In genomic region chr3:136811701-136812100, GRCh38 we compare ENCODE assay signal across 37 cellular contexts.
"Had no signal": no experiment of that assay in that cellular context is flagged by ENCODE, and none has a peak within 500 bp of the region (broad histone marks: within the 10 kb centered on the region; RNA-seq: fewer than 3 reads in every experiment).

No MANE protein-coding gene starts in this region.

- H3K27me3 ChIP-seq: adrenal gland, body of pancreas, brain microvascular endothelial cell, breast epithelium had no signal

- H3K36me3 ChIP-seq: adrenal gland, brain microvascular endothelial cell, breast epithelium had no signal

- H3K9me3 ChIP-seq: adrenal gland, body of pancreas had no signal

- H3K4me3 Mint-ChIP-seq: activated B cell treated with CpG ODN at 0.5 μM for 24 hours; activated CD4-positive, alpha-beta memory T cell treated with anti-CD3 and anti-CD28 coated beads for 36 hours; activated CD4-positive, alpha-beta T cell treated with anti-CD3 and anti-CD28 coated beads, Interleukin-2, amount 10 ng/mL, durations not matched to agents 24 days and 14 days; activated CD8-positive, alpha-beta T cell treated with anti-CD3 and anti-CD28 coated beads for 36 hours; activated naive CD4-positive, alpha-beta T cell treated with anti-CD3 and anti-CD28 coated beads for 36 hours; activated naive CD8-positive, alpha-beta T cell treated with anti-CD3 and anti-CD28 coated beads for 36 hours; activated T-cell treated with anti-CD3 and anti-CD28 coated beads, Interleukin-2, amount 50 U/mL, for 4 hours; activated T-cell treated with anti-CD3 and anti-CD28 coated beads, Interleukin-2, amount 50 U/mL, for 72 hours; activated T-helper 1 cell treated with anti-CD3 and anti-CD28 coated beads, Interleukin-12 subunit alpha, Interleukin-12 subunit beta, Interleukin-2, Interleukin-4 antibody, amounts not matched to agents 30 ng/mL and 10 ng/mL and 1 ng/mL, durations not matched to agents 14 hours and 24 hours and 36 hours; activated T-helper 17 cell treated with anti-CD3 and anti-CD28 coated beads, Interleukin-2, amount 50 U/mL, for 72 hours; T-helper 1 cell treated with Interleukin-12 subunit alpha and Interleukin-12 subunit beta and Interleukin-4 antibody, amounts not matched to agents 30 μg/mL and 1 μg/mL, for 36 hours; T-helper 2 cell treated with Interferon-gamma antibody and Interleukin-4, amounts not matched to agents 5 μg/mL and 100 μg/mL, for 36 hours had no signal

- H3K4me3 ChIP-seq: adrenal gland, body of pancreas, breast epithelium had no signal

- H3K4me1 Mint-ChIP-seq: activated B cell treated with CpG ODN at 0.5 μM for 24 hours; activated CD4-positive, alpha-beta T cell treated with anti-CD3 and anti-CD28 coated beads, Interleukin-2, amount 10 ng/mL, durations not matched to agents 24 days and 14 days; activated naive CD8-positive, alpha-beta T cell treated with anti-CD3 and anti-CD28 coated beads for 36 hours; activated T-helper 17 cell treated with anti-CD3 and anti-CD28 coated beads, Interleukin-2, amount 50 U/mL, for 72 hours had no signal

- H3K36me3 Mint-ChIP-seq: activated CD4-positive, alpha-beta memory T cell treated with anti-CD3 and anti-CD28 coated beads for 36 hours; activated naive CD4-positive, alpha-beta T cell treated with anti-CD3 and anti-CD28 coated beads, Interleukin-2, amount 50 U/mL, for 72 hours; activated naive CD8-positive, alpha-beta T cell treated with anti-CD3 and anti-CD28 coated beads for 36 hours had no signal

- H3K27ac Mint-ChIP-seq: activated B cell treated with CpG ODN at 0.5 μM for 24 hours; activated CD4-positive, alpha-beta memory T cell treated with anti-CD3 and anti-CD28 coated beads for 36 hours; activated CD4-positive, alpha-beta T cell treated with anti-CD3 and anti-CD28 coated beads, Interleukin-2, amount 10 ng/mL, durations not matched to agents 24 days and 14 days; activated CD8-positive, alpha-beta T cell treated with anti-CD3 and anti-CD28 coated beads for 36 hours; activated naive CD4-positive, alpha-beta T cell treated with anti-CD3 and anti-CD28 coated beads for 36 hours; activated naive CD4-positive, alpha-beta T cell treated with anti-CD3 and anti-CD28 coated beads, Interleukin-2, amount 50 U/mL, for 72 hours; activated naive CD8-positive, alpha-beta T cell treated with anti-CD3 and anti-CD28 coated beads for 36 hours; activated T-cell treated with anti-CD3 and anti-CD28 coated beads, Interleukin-2, amount 50 U/mL, for 72 hours; activated T-helper 1 cell treated with anti-CD3 and anti-CD28 coated beads, Interleukin-12 subunit alpha, Interleukin-12 subunit beta, Interleukin-2, Interleukin-4 antibody, amounts not matched to agents 30 ng/mL and 10 ng/mL and 1 ng/mL, durations not matched to agents 14 hours and 24 hours and 36 hours; activated T-helper 17 cell treated with anti-CD3 and anti-CD28 coated beads, Interleukin-2, amount 50 U/mL, for 72 hours; T-helper 1 cell treated with Interleukin-12 subunit alpha and Interleukin-12 subunit beta and Interleukin-4 antibody, amounts not matched to agents 30 μg/mL and 1 μg/mL, for 36 hours; T-helper 2 cell treated with Interferon-gamma antibody and Interleukin-4, amounts not matched to agents 5 μg/mL and 100 μg/mL, for 36 hours had no signal

- H3K9me3 Mint-ChIP-seq: activated B cell treated with CpG ODN at 0.5 μM for 24 hours; activated CD4-positive, alpha-beta memory T cell treated with anti-CD3 and anti-CD28 coated beads for 36 hours; activated CD4-positive, alpha-beta T cell treated with anti-CD3 and anti-CD28 coated beads, Interleukin-2, amount 10 ng/mL, durations not matched to agents 24 days and 14 days; activated CD8-positive, alpha-beta T cell treated with anti-CD3 and anti-CD28 coated beads for 36 hours; activated naive CD4-positive, alpha-beta T cell treated with anti-CD3 and anti-CD28 coated beads, Interleukin-2, amount 50 U/mL, for 72 hours; activated naive CD8-positive, alpha-beta T cell treated with anti-CD3 and anti-CD28 coated beads for 36 hours; activated T-cell treated with anti-CD3 and anti-CD28 coated beads, Interleukin-2, amount 50 U/mL, for 4 hours; activated T-cell treated with anti-CD3 and anti-CD28 coated beads, Interleukin-2, amount 50 U/mL, for 72 hours; activated T-helper 1 cell treated with anti-CD3 and anti-CD28 coated beads, Interleukin-12 subunit alpha, Interleukin-12 subunit beta, Interleukin-2, Interleukin-4 antibody, amounts not matched to agents 30 ng/mL and 10 ng/mL and 1 ng/mL, durations not matched to agents 14 hours and 24 hours and 36 hours; activated T-helper 17 cell treated with anti-CD3 and anti-CD28 coated beads, Interleukin-2, amount 50 U/mL, for 72 hours; T-helper 1 cell treated with Interleukin-12 subunit alpha and Interleukin-12 subunit beta and Interleukin-4 antibody, amounts not matched to agents 30 μg/mL and 1 μg/mL, for 36 hours; T-helper 2 cell treated with Interferon-gamma antibody and Interleukin-4, amounts not matched to agents 5 μg/mL and 100 μg/mL, for 36 hours had no signal

- H3K4me1 ChIP-seq: adrenal gland, body of pancreas, breast epithelium had no signal

- DNase-seq: activated B cell treated with CpG ODN at 0.5 μM for 24 hours; activated CD4-positive, alpha-beta memory T cell treated with anti-CD3 and anti-CD28 coated beads for 36 hours; activated CD4-positive, alpha-beta T cell treated with anti-CD3 and anti-CD28 coated beads for 4 hours; activated CD4-positive, alpha-beta T cell treated with anti-CD3 and anti-CD28 coated beads, Interleukin-2, amount 10 ng/mL, durations not matched to agents 24 days and 14 days; activated CD4-positive, alpha-beta T cell treated with anti-CD3 and anti-CD28 coated beads, Interleukin-2, amount 50 U/mL, for 1 hour; activated CD4-positive, alpha-beta T cell treated with anti-CD3 and anti-CD28 coated beads, Interleukin-2, amount 50 U/mL, for 4 hours; activated CD4-positive, CD25-positive, alpha-beta regulatory T cell treated with anti-CD3 and anti-CD28 coated beads, Interleukin-2, amount 50 U/mL, for 72 hours; activated CD8-positive, alpha-beta memory T cell treated with anti-CD3 and anti-CD28 coated beads, Interleukin-2, amount 50 U/mL, for 4 hours; activated CD8-positive, alpha-beta T cell treated with anti-CD3 and anti-CD28 coated beads for 36 hours; activated effector memory CD4-positive, alpha-beta T cell treated with anti-CD3 and anti-CD28 coated beads, Interleukin-2, amount 50 U/mL, for 16 hours; activated gamma-delta T cell treated with Interleukin-2 at 50 U/mL for 16 hours; activated naive CD4-positive, alpha-beta T cell; activated naive CD4-positive, alpha-beta T cell treated with anti-CD3 and anti-CD28 coated beads for 36 hours; activated naive CD4-positive, alpha-beta T cell treated with anti-CD3 and anti-CD28 coated beads, Interleukin-2, amount 50 U/mL, for 16 hours; activated naive CD8-positive, alpha-beta T cell treated with anti-CD3 and anti-CD28 coated beads for 36 hours; activated T-cell treated with anti-CD3 and anti-CD28 coated beads for 4 hours; activated T-cell treated with anti-CD3 and anti-CD28 coated beads, Interleukin-2, amount 50 U/mL, for 1 hour; activated T-cell treated with anti-CD3 and anti-CD28 coated beads, Interleukin-2, amount 50 U/mL, for 4 hours; activated T-cell treated with anti-CD3 and anti-CD28 coated beads, Interleukin-2, amount 50 U/mL, for 72 hours; adrenal gland; amniotic stem cell; aorta; body of pancreas; brain microvascular endothelial cell; central memory CD4-positive, alpha-beta T cell; T-helper 1 cell; T-helper 2 cell; T-helper 9 cell had no signal

- FAIRE-seq: astrocyte, TTC549 had no signal

- H3K27ac ChIP-seq: adrenal gland, body of pancreas, brain microvascular endothelial cell, breast epithelium, VCaP had no signal
